16 cellular contexts compared by ENCODE assay signal in genomic region chr2:128682266-128682665, GRCh38.
"Had no signal": no experiment of that assay in that cellular context is flagged by ENCODE, and none has a peak within 500 bp of the region (broad histone marks: within the 10 kb centered on the region; RNA-seq: fewer than 3 reads in every experiment).

No MANE protein-coding gene starts in this region.

- H3K4me3 Mint-ChIP-seq: central memory CD8-positive, alpha-beta T cell; effector memory CD8-positive, alpha-beta T cell; mesothelial cell of epicardium had no signal

- H3K27me3 ChIP-seq: body of pancreas, gastrocnemius medialis, tibial artery had no signal

- H3K9me3 ChIP-seq: body of pancreas, gastrocnemius medialis, heart right ventricle, tibial artery had no signal

- H3K9me3 Mint-ChIP-seq: activated naive CD4-positive, alpha-beta T cell treated with anti-CD3 and anti-CD28 coated beads, Interleukin-2, amount 50 U/mL, for 72 hours; central memory CD8-positive, alpha-beta T cell; effector memory CD8-positive, alpha-beta T cell; mesothelial cell of epicardium had no signal

- H3K4me1 Mint-ChIP-seq: central memory CD8-positive, alpha-beta T cell had no signal

- H3K4me1 ChIP-seq: body of pancreas, gastrocnemius medialis, tibial artery had no signal

- H3K27ac Mint-ChIP-seq: activated naive CD4-positive, alpha-beta T cell treated with anti-CD3 and anti-CD28 coated beads, Interleukin-2, amount 50 U/mL, for 72 hours; effector memory CD8-positive, alpha-beta T cell; mesothelial cell of epicardium had no signal

- ATAC-seq: activated naive CD4-positive, alpha-beta T cell treated with anti-CD3 and anti-CD28 coated beads, Interleukin-2, amount 50 U/mL, for 72 hours; body of pancreas; effector memory CD8-positive, alpha-beta T cell; gastrocnemius medialis; heart right ventricle had no signal

- DNase-seq: activated CD8-positive, alpha-beta memory T cell treated with anti-CD3 and anti-CD28 coated beads for 24 hours; activated effector memory CD4-positive, alpha-beta T cell treated with anti-CD3 and anti-CD28 coated beads, Interleukin-2, amount 50 U/mL, for 16 hours; activated T-cell treated with anti-CD3 and anti-CD28 coated beads, Interleukin-2, amount 50 U/mL, for 1 hour; amniotic stem cell; body of pancreas; effector memory CD8-positive, alpha-beta T cell; gastrocnemius medialis; heart right ventricle; kidney; retina; SW 1271; tibial artery had no signal

- H3K4me3 ChIP-seq: body of pancreas, gastrocnemius medialis, heart right ventricle, tibial artery had no signal

- H3K36me3 Mint-ChIP-seq: activated naive CD4-positive, alpha-beta T cell treated with anti-CD3 and anti-CD28 coated beads, Interleukin-2, amount 50 U/mL, for 72 hours; mesothelial cell of epicardium had no signal

- H3K36me3 ChIP-seq: gastrocnemius medialis, heart right ventricle, tibial artery had no signal

- H3K27ac ChIP-seq: body of pancreas, epithelial cell of prostate, gastrocnemius medialis, heart right ventricle, tibial artery had no signal
